Comparison of ENCODE assay signal across 8 cellular contexts in genomic region chr16:83701494-83701893, GRCh38.
DNase-seq lines count a peak whose midpoint lies in the region; ATAC-seq and TF ChIP-seq lines count a peak whose summit lies in the region.

No MANE protein-coding gene starts in this region.

- BruUV-seq in Calu3 (replicated peaks; lab: Mats Ljungman, UMichigan), result no TSS peak

- no peak overlapping the region for H3K4me3 ChIP-seq in left lung

- CTCF ChIA-PET in Calu3 (lab: Charles Lee), result interaction anchor here (0.5 kb wide), 1 partner anchor 10 kb away, joined by 3 read pairs; no protein-coding TSS in a partner anchor

- no peak overlapping the region for H3K27ac ChIP-seq in left lung

- H3K27me3 ChIP-seq in left lung, result no peaks in the 10 kb centered on the region

- peaks cover 42% of the 10 kb centered on the region for H3K27me3 Mint-ChIP-seq in Calu3 (ENCODE audit: unreplicated experiment)
- no peaks in the 10 kb centered on the region for H3K27me3 Mint-ChIP-seq in osteocyte (ENCODE audit: unreplicated experiment)
- peaks cover 5 to 8% (median 6%) of the 10 kb centered on the region in 3 donors for H3K27me3 Mint-ChIP-seq in CD14-positive monocyte (ENCODE audit: low read depth in 3 of 3)

- H3K36me3 ChIP-seq in left lung, result no peaks in the 10 kb centered on the region

- peaks cover 2% of the 10 kb centered on the region for H3K9me3 Mint-ChIP-seq in Calu3 (ENCODE audit: low read depth, unreplicated experiment)
- H3K9me3 Mint-ChIP-seq in osteocyte (ENCODE audit: unreplicated experiment), result no peaks in the 10 kb centered on the region
- H3K9me3 Mint-ChIP-seq in CD14-positive monocyte, result peaks cover 0 to 3% (median 0%) of the 10 kb centered on the region in 7 donors

- H3K4me1 ChIP-seq in left lung, result no peaks in the 10 kb centered on the region

- H3K36me3 Mint-ChIP-seq in Calu3 (ENCODE audit: insufficient read depth, unreplicated experiment), result no peaks in the 10 kb centered on the region
- no peaks in the 10 kb centered on the region for H3K36me3 Mint-ChIP-seq in osteocyte (ENCODE audit: unreplicated experiment)
- H3K36me3 Mint-ChIP-seq in CD14-positive monocyte, result no peaks in the 10 kb centered on the region

- no peak for TF ChIP-seq CTCF in Calu3 (IDR thresholded peaks at IDR 0.05; ENCODE audit: unreplicated experiment)
- TF ChIP-seq CTCF in left lung (IDR thresholded peaks at IDR 0.05), result no peak
- TF ChIP-seq CTCF in osteocyte (IDR thresholded peaks at IDR 0.05), result no peak
- no peak for TF ChIP-seq CTCF in CD14-positive monocyte (IDR thresholded peaks at IDR 0.05)

- no peaks in the 10 kb centered on the region for H3K4me1 Mint-ChIP-seq in Calu3 (ENCODE audit: low read depth, unreplicated experiment)
- H3K4me1 Mint-ChIP-seq in osteocyte (ENCODE audit: unreplicated experiment), result peaks cover 4% of the 10 kb centered on the region
- H3K4me1 Mint-ChIP-seq in CD14-positive monocyte, result no peaks in the 10 kb centered on the region

- ATAC-seq in left lung, result peak; percentile 82
- no peak for ATAC-seq in GM21390 (IDR thresholded peaks at IDR 0.05; ENCODE audit: unreplicated experiment)
- ATAC-seq in HG02642 (IDR thresholded peaks at IDR 0.05; ENCODE audit: poor library complexity, unreplicated experiment), result no peak

- intact Hi-C loops in Calu3 (cut with micrococcal nuclease; ENCODE audit: unreplicated experiment) (no loop called here), left lung (cut with DNase I) (no loop called here), CD14-positive monocyte (cut with micrococcal nuclease) (no loop called here)

- no peaks in the 10 kb centered on the region for H3K9me3 ChIP-seq in left lung

- H3K4me3 Mint-ChIP-seq in Calu3 (ENCODE audit: low read depth, unreplicated experiment) (no peak overlapping the region), osteocyte (ENCODE audit: unreplicated experiment) (no peak overlapping the region), CD14-positive monocyte (no peak overlapping the region)

- DNase-seq in Calu3, result peak; percentile 43
- DNase-seq in HuH-7 (ENCODE audit: low spot score), result peak; percentile 66
- DNase-seq in activated CD4-positive, alpha-beta T cell treated with anti-CD3 and anti-CD28 coated beads, Interleukin-2, amount 50 U/mL, for 48 hours, result peak; percentile 22 to 29
- no peak for DNase-seq in left lung
- no peak for DNase-seq in osteocyte (ENCODE audit: extremely low spot score, unreplicated experiment)
- no peak for DNase-seq in CD14-positive monocyte (ENCODE audit: low spot score)

- no peak overlapping the region for H3K27ac Mint-ChIP-seq in Calu3 (ENCODE audit: unreplicated experiment)
- no peak overlapping the region for H3K27ac Mint-ChIP-seq in osteocyte (ENCODE audit: unreplicated experiment)
- H3K27ac Mint-ChIP-seq in CD14-positive monocyte, result no peak overlapping the region

Comparison
In these comparisons a context has a peak if more than half of its experiments do, and no peak if none do; other contexts are left out.
1. DNase-seq: peak in Calu3 (single experiment), HuH-7 (single experiment) and activated CD4-positive, alpha-beta T cell treated with anti-CD3 and anti-CD28 coated beads, Interleukin-2, amount 50 U/mL, for 48 hours (2 of 2); none in left lung (0 of 2), osteocyte (single experiment) and CD14-positive monocyte (single experiment).